ENCODE assay signal across 8 cellular contexts in genomic region chr14:61710853-61711817, GRCh38. TPM values are rescaled to one million over a fixed set of nuclear protein-coding genes. Genes with fewer than 3 reads are reported as not detected.
DNase-seq lines count a peak whose midpoint lies in the region; ATAC-seq, FAIRE-seq and TF ChIP-seq lines count a peak whose summit lies in the region.

No MANE protein-coding gene starts in this region.

- peak; percentile 21 for FAIRE-seq in GM19239 (lab: Jason Lieb, UNC)

- no peaks in the 10 kb centered on the region for H3K9me3 Mint-ChIP-seq in activated naive CD8-positive, alpha-beta T cell treated with anti-CD3 and anti-CD28 coated beads for 36 hours
- H3K9me3 Mint-ChIP-seq in natural killer cell treated with Interleukin-12 subunit alpha and Interleukin-12 subunit beta and Interleukin-15 and Interleukin-18, amount 100 ng/mL, for 72 hours = no peaks in the 10 kb centered on the region

- peaks cover 73% of the 10 kb centered on the region for H3K4me1 Mint-ChIP-seq in activated naive CD8-positive, alpha-beta T cell treated with anti-CD3 and anti-CD28 coated beads for 36 hours
- H3K4me1 Mint-ChIP-seq in natural killer cell treated with Interleukin-12 subunit alpha and Interleukin-12 subunit beta and Interleukin-15 and Interleukin-18, amount 100 ng/mL, for 72 hours (ENCODE audit: low read depth in 2 of 2) = peaks cover 67 to 80% of the 10 kb centered on the region in 2 donors

- H3K27me3 Mint-ChIP-seq in activated naive CD8-positive, alpha-beta T cell treated with anti-CD3 and anti-CD28 coated beads for 36 hours = no peaks in the 10 kb centered on the region
- no peaks in the 10 kb centered on the region for H3K27me3 Mint-ChIP-seq in natural killer cell treated with Interleukin-12 subunit alpha and Interleukin-12 subunit beta and Interleukin-15 and Interleukin-18, amount 100 ng/mL, for 72 hours

- H3K4me3 Mint-ChIP-seq in activated naive CD8-positive, alpha-beta T cell treated with anti-CD3 and anti-CD28 coated beads for 36 hours = peak overlapping the region; percentile 35
- H3K4me3 Mint-ChIP-seq in natural killer cell treated with Interleukin-12 subunit alpha and Interleukin-12 subunit beta and Interleukin-15 and Interleukin-18, amount 100 ng/mL, for 72 hours = peak overlapping the region; percentile 66

- in situ Hi-C loops in GM13976 (cut with MboI; ENCODE audit: low sequenced_read_pairs, unreplicated experiment) = no loop called here

- no peak for TF ChIP-seq CTCF in GM13976 (IDR thresholded peaks at IDR 0.05; ENCODE audit: borderline replicate concordance, control extremely low read depth, extremely low read depth, insufficient read depth, missing control alignments)

- H3K27ac Mint-ChIP-seq in activated naive CD8-positive, alpha-beta T cell treated with anti-CD3 and anti-CD28 coated beads for 36 hours = peak overlapping the region; percentile 62
- peak overlapping the region; percentile 14 to 15 for H3K27ac Mint-ChIP-seq in natural killer cell treated with Interleukin-12 subunit alpha and Interleukin-12 subunit beta and Interleukin-15 and Interleukin-18, amount 100 ng/mL, for 72 hours

- DNase-seq in GM19239 (ENCODE audit: insufficient read length, low spot score) (no peak), NCI-H146 (lab: John Stamatoyannopoulos, UW) (peak; percentile 49), kidney tubule cell (ENCODE audit: low spot score) (no peak), GM13976 (ENCODE audit: low spot score) (no peak)
- no peak for DNase-seq in activated naive CD8-positive, alpha-beta T cell treated with anti-CD3 and anti-CD28 coated beads for 36 hours
- no peak for DNase-seq in natural killer cell treated with Interleukin-12 subunit alpha and Interleukin-12 subunit beta and Interleukin-15 and Interleukin-18, amount 100 ng/mL, for 72 hours (ENCODE audit: low spot score)

- ATAC-seq in natural killer cell treated with Interleukin-12 subunit alpha and Interleukin-12 subunit beta and Interleukin-15 and Interleukin-18, amount 100 ng/mL, for 72 hours = no peak
- ATAC-seq in HG02763 (IDR thresholded peaks at IDR 0.05; ENCODE audit: unreplicated experiment) (no peak), HG02870 (IDR thresholded peaks at IDR 0.05; ENCODE audit: unreplicated experiment) (no peak)

- peaks cover 39% of the 10 kb centered on the region for H3K36me3 Mint-ChIP-seq in activated naive CD8-positive, alpha-beta T cell treated with anti-CD3 and anti-CD28 coated beads for 36 hours
- H3K36me3 Mint-ChIP-seq in natural killer cell treated with Interleukin-12 subunit alpha and Interleukin-12 subunit beta and Interleukin-15 and Interleukin-18, amount 100 ng/mL, for 72 hours = peaks cover 7% of the 10 kb centered on the region

RNA-seq across cellular contexts. Expression of gene HIF1A, which starts 15.8 kb away (rescaled TPM):
- total RNA-seq in activated naive CD8-positive, alpha-beta T cell treated with anti-CD3 and anti-CD28 coated beads for 36 hours = 100 to 1,000 TPM; 157 to 158 TPM
- total RNA-seq in natural killer cell treated with Interleukin-12 subunit alpha and Interleukin-12 subunit beta and Interleukin-15 and Interleukin-18, amount 100 ng/mL, for 72 hours = 100 to 1,000 TPM; 452 to 579 TPM

RNA-seq across cellular contexts. Expression of gene SNAPC1, which starts 51.1 kb away (rescaled TPM):
- 10 to 100 TPM in 1 of 2 experiments, 1 to 10 TPM in 1; 9.2 to 10.2 TPM for total RNA-seq in activated naive CD8-positive, alpha-beta T cell treated with anti-CD3 and anti-CD28 coated beads for 36 hours
- 1 to 10 TPM; 8.8 TPM for total RNA-seq in natural killer cell treated with Interleukin-12 subunit alpha and Interleukin-12 subunit beta and Interleukin-15 and Interleukin-18, amount 100 ng/mL, for 72 hours
